12 cellular contexts compared by ENCODE assay signal in genomic region chr19:55114566-55115145, GRCh38. TPM values are rescaled to one million over a fixed set of nuclear protein-coding genes. Genes with fewer than 3 reads are reported as not detected.
DNase-seq lines count a peak whose midpoint lies in the region; ATAC-seq and TF ChIP-seq lines count a peak whose summit lies in the region.
"Had no signal": no experiment of that assay in that cellular context is flagged by ENCODE, and none has a peak within 500 bp of the region (broad histone marks: within the 10 kb centered on the region; RNA-seq: fewer than 3 reads in every experiment).

No MANE protein-coding gene starts in this region.

- H3K9ac ChIP-seq in mesenchymal stem cell (ENCODE audit: low read length) = peak overlapping the region; percentile 100

- peak overlapping the region; percentile 95 for H3K4me3 Mint-ChIP-seq in activated T-cell treated with anti-CD3 and anti-CD28 coated beads, Interleukin-2, amount 50 U/mL, for 24 hours
- H3K4me3 Mint-ChIP-seq in activated naive CD8-positive, alpha-beta T cell = peak overlapping the region; percentile 99

- H2BK120ac ChIP-seq in mesenchymal stem cell (ENCODE audit: low read depth, low read length) = no peak overlapping the region

- peaks cover 26% of the 10 kb centered on the region for H3K79me1 ChIP-seq in mesenchymal stem cell (replicated peaks; ENCODE audit: low read length, poor library complexity, severe bottlenecking)

- H3K36me3 ChIP-seq in mesenchymal stem cell (ENCODE audit: control insufficient read depth in 1 of 2, insufficient read depth in 2 of 2, low read depth in 1 of 2, low read length in 2 of 2) = peaks cover 18 to 40% of the 10 kb centered on the region in 2 experiments
- peaks cover 4 to 5% of the 10 kb centered on the region in 2 donors for H3K36me3 ChIP-seq in thyroid gland

- peak overlapping the region; percentile 66 for H3K27ac Mint-ChIP-seq in activated T-cell treated with anti-CD3 and anti-CD28 coated beads, Interleukin-2, amount 50 U/mL, for 24 hours
- H3K27ac Mint-ChIP-seq in activated naive CD8-positive, alpha-beta T cell = no peak overlapping the region

- no peak overlapping the region for H3K23ac ChIP-seq in mesenchymal stem cell (ENCODE audit: low read length in 2 of 2)

- H2BK15ac ChIP-seq in mesenchymal stem cell (ENCODE audit: low read depth, poor library complexity, severe bottlenecking) = no peak overlapping the region

- peak overlapping the region; percentile 41 for H2AK5ac ChIP-seq in mesenchymal stem cell (ENCODE audit: low read length, severe bottlenecking)

- no peak for TF ChIP-seq CTCF in thyroid gland (IDR thresholded peaks at IDR 0.05)

- no peak overlapping the region for H4K91ac ChIP-seq in mesenchymal stem cell (ENCODE audit: low read length)

- H3K36me3 Mint-ChIP-seq in activated T-cell treated with anti-CD3 and anti-CD28 coated beads, Interleukin-2, amount 50 U/mL, for 24 hours (ENCODE audit: low read depth) = peaks cover 49% of the 10 kb centered on the region
- no peaks in the 10 kb centered on the region for H3K36me3 Mint-ChIP-seq in activated naive CD8-positive, alpha-beta T cell

- H3K4ac ChIP-seq in mesenchymal stem cell (ENCODE audit: low read depth in 1 of 2, low read length in 2 of 2) = no peak overlapping the region

- H2BK12ac ChIP-seq in mesenchymal stem cell (ENCODE audit: low read length in 2 of 2) = no peak overlapping the region

- H3K9me3 ChIP-seq in mesenchymal stem cell (ENCODE audit: control insufficient read depth, low read length) (no peaks in the 10 kb centered on the region), thyroid gland (no peaks in the 10 kb centered on the region)

- DNase-seq in activated T-cell treated with anti-CD3 and anti-CD28 coated beads, Interleukin-2, amount 50 U/mL, for 24 hours = no peak
- no peak for DNase-seq in activated T-cell treated with anti-CD3 and anti-CD28 coated beads, Interleukin-2, amount 50 U/mL, for 1 hour
- DNase-seq in mesenchymal stem cell = no peak
- no peak for DNase-seq in thyroid gland
- no peak for DNase-seq in retina
- DNase-seq in NK-92 treated with Interleukin-12 subunit alpha and Interleukin-12 subunit beta, amount 100 ng/mL, for 24 hours (lab: John Stamatoyannopoulos, UW) = no peak
- DNase-seq: activated CD8-positive, alpha-beta memory T cell treated with anti-CD3 and anti-CD28 coated beads for 24 hours; NCI-H1092; RPMI8226 had no signal

- H3K4me3 ChIP-seq in mesenchymal stem cell (ENCODE audit: insufficient read depth in 1 of 2, low read depth in 1 of 2, low read length in 2 of 2) (peak overlapping the region in 1 of 2 experiments; percentile 47), thyroid gland (replicated peaks in 1 of 3) (no peak overlapping the region)

- H3K18ac ChIP-seq in mesenchymal stem cell (ENCODE audit: low read depth in 1 of 2, low read length in 2 of 2) = no peak overlapping the region

- WGBS in mesenchymal stem cell = 94% methylated on average over 8 of the region's 9 CpGs
- WGBS in thyroid gland, 2 donors = 90 to 95% methylated on average over 7 of the region's 9 CpGs

- H4K8ac ChIP-seq in mesenchymal stem cell (ENCODE audit: low read length) = no peak overlapping the region

- no peaks in the 10 kb centered on the region for H3K27me3 ChIP-seq in mesenchymal stem cell (ENCODE audit: control insufficient read depth in 1 of 2, insufficient read depth in 1 of 2, low read length in 2 of 2)
- no peaks in the 10 kb centered on the region for H3K27me3 ChIP-seq in thyroid gland

- H3K27ac ChIP-seq in mesenchymal stem cell (ENCODE audit: low read length, poor library complexity, severe bottlenecking) (no peak overlapping the region), thyroid gland (peak overlapping the region in 2 of 3 donors; percentile 85 to 94)

- H2AFZ ChIP-seq in mesenchymal stem cell (ENCODE audit: low read depth, low read length) = no peak overlapping the region

- ATAC-seq in HG03521 (IDR thresholded peaks at IDR 0.05; ENCODE audit: unreplicated experiment) = no peak

- H3K4me1 ChIP-seq in mesenchymal stem cell (ENCODE audit: control insufficient read depth, insufficient read depth, low read depth, low read length) (peaks cover 52% of the 10 kb centered on the region), thyroid gland (peaks cover 36 to 51% of the 10 kb centered on the region in 2 donors)

- peaks cover 40% of the 10 kb centered on the region for H3K4me1 Mint-ChIP-seq in activated T-cell treated with anti-CD3 and anti-CD28 coated beads, Interleukin-2, amount 50 U/mL, for 24 hours (ENCODE audit: low read depth)
- H3K4me1 Mint-ChIP-seq in activated naive CD8-positive, alpha-beta T cell (ENCODE audit: low read depth) = peaks cover 29% of the 10 kb centered on the region

- H3K14ac ChIP-seq in mesenchymal stem cell (ENCODE audit: low read length in 2 of 2) = no peak overlapping the region

- H3K9me3 Mint-ChIP-seq in activated T-cell treated with anti-CD3 and anti-CD28 coated beads, Interleukin-2, amount 50 U/mL, for 24 hours = no peaks in the 10 kb centered on the region
- no peaks in the 10 kb centered on the region for H3K9me3 Mint-ChIP-seq in activated naive CD8-positive, alpha-beta T cell (ENCODE audit: low read depth)

- H3K4me2 ChIP-seq in mesenchymal stem cell (ENCODE audit: low read length, poor library complexity, severe bottlenecking) = no peak overlapping the region

- intact Hi-C loops in thyroid gland (cut with DNase I) = no loop called here

- H3K27me3 Mint-ChIP-seq in activated T-cell treated with anti-CD3 and anti-CD28 coated beads, Interleukin-2, amount 50 U/mL, for 24 hours = no peaks in the 10 kb centered on the region
- H3K27me3 Mint-ChIP-seq in activated naive CD8-positive, alpha-beta T cell = no peaks in the 10 kb centered on the region

- no peak overlapping the region for H2BK5ac ChIP-seq in mesenchymal stem cell (ENCODE audit: low read depth, low read length, poor library complexity, severe bottlenecking)

- no peak for TF ChIP-seq POLR2A in thyroid gland (IDR thresholded peaks at IDR 0.05)

RNA-seq across cellular contexts. Expression of gene PPP1R12C, which starts 2.8 kb away (rescaled TPM):
- 83.1 TPM for polyA plus RNA-seq in mesenchymal stem cell (2013, experiment 1 of 2)
- 80.0 TPM for polyA plus RNA-seq in mesenchymal stem cell (2013, experiment 2 of 2)
- total RNA-seq in thyroid gland = 100 to 1,000 TPM in 1 of 4 donors, 10 to 100 TPM in 3; 40.0 to 110 (median 76.1) TPM

RNA-seq across cellular contexts. Expression of gene TNNT1, which starts 34.4 kb away (rescaled TPM):
- 1.2 TPM for polyA plus RNA-seq in mesenchymal stem cell (2013, experiment 1 of 2)
- 0.99 TPM for polyA plus RNA-seq in mesenchymal stem cell (2013, experiment 2 of 2)
- total RNA-seq in thyroid gland = not detected

RNA-seq across cellular contexts. Expression of gene EPS8L1, which starts 39.0 kb away (rescaled TPM):
- polyA plus RNA-seq in mesenchymal stem cell (2013, experiment 1 of 2) = 5.2 TPM
- 4.9 TPM for polyA plus RNA-seq in mesenchymal stem cell (2013, experiment 2 of 2)
- 10 to 100 TPM; 60.6 to 84.8 (median 73.3) TPM for total RNA-seq in thyroid gland

RNA-seq across cellular contexts. Expression of gene TNNI3, which starts 42.9 kb away (rescaled TPM):
- 0.18 TPM for polyA plus RNA-seq in mesenchymal stem cell (2013, experiment 1 of 2)
- polyA plus RNA-seq in mesenchymal stem cell (2013, experiment 2 of 2) = 0.18 TPM
- not detected for total RNA-seq in thyroid gland
- total RNA-seq: dermis microvascular lymphatic vessel endothelial cell had no signal

RNA-seq across cellular contexts. Expression of gene RDH13, which starts 51.7 kb away (rescaled TPM):
- polyA plus RNA-seq in mesenchymal stem cell (2013, experiment 1 of 2) = 5.1 TPM
- polyA plus RNA-seq in mesenchymal stem cell (2013, experiment 2 of 2) = 5.3 TPM
- 10 to 100 TPM; 35.7 to 44.1 (median 38.3) TPM for total RNA-seq in thyroid gland
